9 cellular contexts compared by ENCODE assay signal in genomic region chr1:204685236-204686006, GRCh38. TPM values are rescaled to one million over a fixed set of nuclear protein-coding genes. Genes with fewer than 3 reads are reported as not detected.
A peak's percentile ranks its signal among the peaks of the same experiment; 100 is the strongest.
DNase-seq lines count a peak whose midpoint lies in the region; ATAC-seq and TF ChIP-seq lines count a peak whose summit lies in the region.
"Had no signal": no experiment of that assay in that cellular context is flagged by ENCODE, and none has a peak within 500 bp of the region (broad histone marks: within the 10 kb centered on the region; RNA-seq: fewer than 3 reads in every experiment).

Gene LRRN2 (minus strand): TSS chr1:204685738. CDS start chr1:204619992, 65,746 bp downstream.

- no peaks in the 10 kb centered on the region for H3K4me1 ChIP-seq in ACC112 (ENCODE audit: control insufficient read depth, insufficient read depth, low read length, unreplicated experiment)
- H3K4me1 ChIP-seq in HUES64 (ENCODE audit: insufficient read depth, low read length), result 0 out of 2 replicates have a peak, but pooled peaks cover 14% of the 10 kb centered on the region
- H3K4me1 ChIP-seq in tibial nerve, result peaks cover 0 to 29% (median 2%) of the 10 kb centered on the region in 4 donors

- H3K4me3 ChIP-seq in ACC112 (ENCODE audit: low read depth, low read length) (peak within 1 kb of the TSS; percentile 55), HUES64 (ENCODE audit: low read length) (peak within 1 kb of the TSS; percentile 76), tibial nerve (peak within 1 kb of the TSS; percentile 31 to 57 (median 40))
- H3K4me3 ChIP-seq: GM12878 had no signal

- TF ChIP-seq CTCF in tibial nerve (IDR thresholded peaks at IDR 0.05), result no peak

- ATAC-seq in central memory CD8-positive, alpha-beta T cell (replicated peaks; ENCODE audit: extremely low read depth, poor library complexity, severe bottlenecking), result no peak
- no peak for ATAC-seq in memory B cell (ENCODE audit: low read depth)
- no peak for ATAC-seq in GM18498 (IDR thresholded peaks at IDR 0.05; ENCODE audit: unreplicated experiment)
- no peak for ATAC-seq in HG02973 (IDR thresholded peaks at IDR 0.05; ENCODE audit: unreplicated experiment)
- no peak for ATAC-seq in HG03039 (IDR thresholded peaks at IDR 0.05; ENCODE audit: unreplicated experiment)
- ATAC-seq: GM12878 had no signal

- H3K4me3 Mint-ChIP-seq in central memory CD8-positive, alpha-beta T cell, result peak within 1 kb of the TSS; percentile 31
- peak within 1 kb of the TSS; percentile 74 for H3K4me3 Mint-ChIP-seq in memory B cell

- no peak for DNase-seq in central memory CD8-positive, alpha-beta T cell (ENCODE audit: low spot score in 2 of 2)
- DNase-seq in memory B cell (ENCODE audit: low spot score in 2 of 2), result no peak
- DNase-seq in tibial nerve (ENCODE audit: low spot score in 2 of 2), result no peak

- H3K27me3 ChIP-seq in ACC112 (ENCODE audit: insufficient read depth, low read length), result peaks cover 87% of the 10 kb centered on the region
- peaks cover 69% of the 10 kb centered on the region for H3K27me3 ChIP-seq in HUES64 (ENCODE audit: insufficient read depth, low read length)
- H3K27me3 ChIP-seq in tibial nerve, result peaks cover 0 to 40% of the 10 kb centered on the region in 2 donors

- H3K9ac ChIP-seq in HUES64 (ENCODE audit: low read depth, low read length), result peak within 1 kb of the TSS; percentile 49

- H3K4me1 Mint-ChIP-seq in central memory CD8-positive, alpha-beta T cell, result no peaks in the 10 kb centered on the region
- H3K4me1 Mint-ChIP-seq in memory B cell, result peaks cover 14% of the 10 kb centered on the region

- no peaks in the 10 kb centered on the region for H3K79me2 ChIP-seq in ACC112 (ENCODE audit: control insufficient read depth, insufficient read depth, low read length, unreplicated experiment)

- H3K9me3 Mint-ChIP-seq in central memory CD8-positive, alpha-beta T cell, result no peaks in the 10 kb centered on the region
- H3K9me3 Mint-ChIP-seq in memory B cell, result no peaks in the 10 kb centered on the region

- H3K36me3 ChIP-seq in ACC112 (ENCODE audit: insufficient read depth, low read length) (no peaks in the 10 kb centered on the region), HUES64 (ENCODE audit: insufficient read depth, low read length) (no peaks in the 10 kb centered on the region), tibial nerve (no peaks in the 10 kb centered on the region)

- H3K27ac ChIP-seq in ACC112 (ENCODE audit: low read depth, low read length) (no peak within 1 kb of the TSS), HUES64 (ENCODE audit: low read depth, low read length) (no peak within 1 kb of the TSS), tibial nerve (peak within 1 kb of the TSS in 2 of 4 donors; percentile 5 to 24)

- H2AFZ ChIP-seq in ACC112 (ENCODE audit: low read length, unreplicated experiment), result no peak within 1 kb of the TSS

- H3K27me3 Mint-ChIP-seq in central memory CD8-positive, alpha-beta T cell, result peaks cover 66% of the 10 kb centered on the region
- peaks cover 36% of the 10 kb centered on the region for H3K27me3 Mint-ChIP-seq in memory B cell

- no peak for TF ChIP-seq EP300 in tibial nerve (IDR thresholded peaks at IDR 0.05)

- WGBS in HUES64, result under 1% methylated on average over 84 of the region's 84 CpGs
- WGBS in tibial nerve, 2 donors, result 3 to 5% methylated on average over 4 to 45 of the region's 84 CpGs

- no peak for TF ChIP-seq POLR2A in tibial nerve (IDR thresholded peaks at IDR 0.05)

- no peaks in the 10 kb centered on the region for H3K36me3 Mint-ChIP-seq in central memory CD8-positive, alpha-beta T cell (ENCODE audit: insufficient read depth)
- no peaks in the 10 kb centered on the region for H3K36me3 Mint-ChIP-seq in memory B cell

- no peaks in the 10 kb centered on the region for H3K9me3 ChIP-seq in HUES64 (ENCODE audit: insufficient read depth, low read depth, low read length)
- no peaks in the 10 kb centered on the region for H3K9me3 ChIP-seq in tibial nerve

- H3K27ac Mint-ChIP-seq in central memory CD8-positive, alpha-beta T cell (ENCODE audit: low read depth), result no peak within 1 kb of the TSS
- no peak within 1 kb of the TSS for H3K27ac Mint-ChIP-seq in memory B cell

RNA-seq across cellular contexts. Expression of gene LRRN2, which starts in this region (rescaled TPM):
- polyA plus RNA-seq in HUES64 (2013, experiment 1 of 2), result 9.4 TPM
- polyA plus RNA-seq in HUES64 (2013, experiment 2 of 2), result 8.2 TPM
- 10 to 100 TPM in 3 of 4 donors, 1 to 10 TPM in 1; 3.6 to 22.9 (median 14.5) TPM for total RNA-seq in tibial nerve
- total RNA-seq: GM12878 had no signal
- polyA plus RNA-seq: GM12878 had no signal
